ENCODE assay signal across 19 cellular contexts in genomic region chr1:118811156-118811555, GRCh38.
"Had no signal": no experiment of that assay in that cellular context is flagged by ENCODE, and none has a peak within 500 bp of the region (broad histone marks: within the 10 kb centered on the region; RNA-seq: fewer than 3 reads in every experiment).

No MANE protein-coding gene starts in this region.

- ATAC-seq: HepG2 had no signal

- H3K27ac ChIP-seq: RWPE1 had no signal

- DNase-seq: IMR-90, Kasumi-1, KG1, MM.1S, NCI-H1092 treated with DMSO at 0.1 percent for 48 hours, NCI-H1436, NCI-H187, NCI-H2029, NCI-H2081 treated with DMSO at 0.1 percent for 48 hours, NCI-H2171, NCI-H226, NCI-H446, NCI-H510A, NCI-H524 treated with DMSO at 0.1 percent for 48 hours, NCI-H69, SHP77, SK-N-SH had no signal

- H3K9me3 ChIP-seq: SK-N-SH had no signal

- H3K9me2 ChIP-seq: SK-N-SH had no signal

- H3K9ac ChIP-seq: SK-N-SH had no signal

- H3K4me2 ChIP-seq: SK-N-SH had no signal
